In the genomic region with DNA sequence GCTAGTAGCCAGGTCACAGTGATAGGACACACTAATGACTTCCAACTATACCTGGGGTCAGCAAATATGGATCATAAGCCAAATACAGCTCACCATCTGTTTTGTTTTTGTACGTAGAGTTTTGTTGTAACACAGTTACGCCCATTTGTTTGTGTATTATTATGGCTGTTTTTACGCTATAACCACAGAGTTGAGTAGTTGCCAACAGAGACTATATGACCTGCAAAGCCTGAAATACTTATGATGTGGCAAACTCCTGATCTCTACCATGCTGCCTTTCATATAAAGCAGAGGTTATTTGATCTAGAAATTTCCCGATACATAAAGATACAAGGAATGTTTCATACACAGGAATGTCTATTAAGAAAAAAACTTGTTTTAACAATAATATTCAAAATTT, we compare ENCODE assay signal across 5 cellular contexts.
"Had no signal": no experiment of that assay in that cellular context is flagged by ENCODE, and none has a peak within 500 bp of the region (broad histone marks: within the 10 kb centered on the region; RNA-seq: fewer than 3 reads in every experiment).

No MANE protein-coding gene starts in this region.

- H3K4me1 Mint-ChIP-seq: GM23338, H9 had no signal

- H3K4me2 ChIP-seq: GM23338 had no signal

- H2AFZ ChIP-seq: GM23338 had no signal

- H3K4me3 ChIP-seq: GM23338, K562 had no signal

- H3K4me3 Mint-ChIP-seq: GM23338, H9 had no signal

- H3K27ac Mint-ChIP-seq: GM23338, H9 had no signal

- DNase-seq: H9, HCEC 1CT, IMR-90 had no signal

- ATAC-seq: GM23338, K562 had no signal
